ENCODE assay signal across 1 cellular context in the genomic region with DNA sequence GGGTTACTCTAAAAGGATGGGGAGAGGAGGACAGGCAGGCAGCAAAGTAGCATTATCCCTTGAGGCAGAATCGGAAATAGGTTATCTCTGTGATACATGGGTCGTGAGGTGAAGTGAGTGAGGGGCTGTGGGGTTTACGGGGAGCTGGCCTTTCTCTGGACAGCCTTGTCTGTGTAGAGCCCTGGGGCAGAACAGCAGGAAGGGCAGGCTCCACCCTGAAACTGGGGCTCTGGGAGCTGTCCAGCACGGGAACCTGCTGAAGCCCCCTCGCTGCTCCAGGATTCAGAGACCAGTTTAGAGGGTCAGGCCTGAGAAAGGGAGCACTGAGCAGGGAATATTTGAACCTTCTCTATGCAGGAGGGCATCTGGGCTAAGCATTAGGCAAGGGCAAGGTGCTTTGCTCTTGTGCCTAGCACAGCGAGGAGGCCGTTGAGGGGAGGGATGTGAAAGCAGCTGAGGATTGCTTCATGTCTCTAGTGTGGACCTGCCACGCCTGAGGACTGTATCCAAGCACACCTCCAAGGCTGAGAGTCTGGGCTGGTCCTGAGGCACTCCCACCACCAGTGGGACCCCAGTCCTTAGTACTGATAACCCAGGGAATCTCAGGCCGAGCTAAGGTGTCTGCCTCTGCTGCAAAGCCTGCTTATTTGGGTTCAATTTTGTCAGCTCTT.
TF ChIP-seq lines count a peak whose summit lies in the region.

No MANE protein-coding gene starts in this region.

TF ChIP-seq in GM23338, 12 proteins besides CTCF, POLR2A, EP300 and RAD21 (continued from another document):
- TF ChIP-seq ZNF462 (CRISPR knock-in tag; IDR thresholded peaks at IDR 0.05) (no peak), POLR2AphosphoS5 (IDR thresholded peaks at IDR 0.05; ENCODE audit: low read depth) (no peak), REST (IDR thresholded peaks at IDR 0.05; ENCODE audit: unreplicated experiment) (peak; percentile 93), ZNF114 (CRISPR knock-in tag; IDR thresholded peaks at IDR 0.05) (no peak)
